16 cellular contexts compared by ENCODE assay signal in the genomic region with DNA sequence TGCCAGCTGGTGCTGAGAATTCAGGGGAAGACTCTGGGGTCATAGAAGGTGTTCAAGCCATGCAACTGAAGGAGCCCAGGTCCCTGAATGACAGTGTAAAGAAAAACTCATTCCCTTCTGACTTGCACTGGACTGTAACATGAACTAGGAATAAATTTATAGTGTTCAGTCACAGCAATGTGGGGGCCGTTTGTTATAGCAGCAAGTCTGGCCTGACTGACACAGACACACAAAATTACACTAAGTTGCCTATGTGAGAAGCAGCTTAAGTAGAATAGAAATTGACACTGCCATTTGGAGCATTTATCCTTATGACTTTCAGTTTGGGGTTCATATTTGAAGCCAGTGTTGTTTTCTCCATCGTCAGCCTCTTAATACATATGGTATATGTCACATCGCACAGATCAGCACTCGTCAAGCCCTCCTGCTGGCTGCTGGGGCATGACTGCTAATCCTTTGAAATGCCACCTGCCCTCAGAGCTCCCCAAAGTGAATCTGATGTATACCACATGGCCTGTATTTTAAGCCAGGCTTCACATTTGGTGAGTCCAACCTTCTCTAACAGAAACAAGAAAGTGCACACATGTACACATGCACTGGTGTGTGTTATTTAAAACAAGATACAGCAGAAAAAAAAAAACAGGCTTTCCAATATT. TPM values are rescaled to one million over a fixed set of nuclear protein-coding genes. Genes with fewer than 3 reads are reported as not detected.
DNase-seq lines count a peak whose midpoint lies in the region; ATAC-seq, FAIRE-seq and TF ChIP-seq lines count a peak whose summit lies in the region.
"Had no signal": no experiment of that assay in that cellular context is flagged by ENCODE, and none has a peak within 500 bp of the region (broad histone marks: within the 10 kb centered on the region; RNA-seq: fewer than 3 reads in every experiment).

No MANE protein-coding gene starts in this region.

- H3K4ac ChIP-seq in neuronal stem cell (ENCODE audit: low read length), result no peak overlapping the region

- H2BK5ac ChIP-seq in neuronal stem cell (ENCODE audit: low read length), result no peak overlapping the region

- in situ Hi-C loops in gastrocnemius medialis (cut with MboI; ENCODE audit: low sequenced_read_pairs in 4 of 4), result no loop called here

- H3K79me2 ChIP-seq in Loucy (ENCODE audit: insufficient read depth, low read length) (no peaks in the 10 kb centered on the region), OCI-LY7 (ENCODE audit: insufficient read depth, low read depth, low read length) (no peaks in the 10 kb centered on the region)

- no CpG with 5 or more reads among the region's 4 CpGs for WGBS in neuronal stem cell (ENCODE audit: extremely low coverage in 2 of 2, insufficient read length in 2 of 2, insufficient replicate concordance in 1 of 2), 2 donors

- no peaks in the 10 kb centered on the region for H4K20me1 ChIP-seq in Loucy (ENCODE audit: insufficient read depth, low read length, poor library complexity, severe bottlenecking)
- H4K20me1 ChIP-seq in OCI-LY7 (ENCODE audit: insufficient read depth, low read length), result no peaks in the 10 kb centered on the region

- no peak overlapping the region for H3K23ac ChIP-seq in neuronal stem cell (ENCODE audit: low read depth, low read length, poor library complexity)

- H3K4me1 ChIP-seq in Loucy (ENCODE audit: insufficient read depth, low read length, poor library complexity, severe bottlenecking) (peaks cover 13% of the 10 kb centered on the region), OCI-LY7 (ENCODE audit: insufficient read depth, low read length, poor library complexity, severe bottlenecking) (peaks cover 5% of the 10 kb centered on the region), gastrocnemius medialis (peaks cover 0 to 7% of the 10 kb centered on the region in 2 donors), neuronal stem cell (ENCODE audit: control insufficient read depth in 2 of 2, insufficient read depth in 1 of 2, low read depth in 1 of 2, low read length in 2 of 2) (peaks cover 2% of the 10 kb centered on the region in 2 donors)
- H3K4me1 ChIP-seq: HAP-1 had no signal

- H3K4me2 ChIP-seq in Loucy (ENCODE audit: low read depth, low read length, poor library complexity, severe bottlenecking), result no peak overlapping the region
- H3K4me2 ChIP-seq in OCI-LY7 (ENCODE audit: low read length), result no peak overlapping the region
- H3K4me2 ChIP-seq in neuronal stem cell (ENCODE audit: insufficient read depth, low read length, poor library complexity, severe bottlenecking), result no peak overlapping the region
- H3K4me2 ChIP-seq: PC-9, SK-N-SH had no signal

- CTCF ChIA-PET in OCI-LY7 (lab: Charles Lee; ENCODE audit: unreplicated experiment), result no interaction called here

- POLR2A ChIA-PET in OCI-LY7 (lab: Charles Lee), result interaction anchor here (0.7 kb wide), 1 partner anchor 1012 kb away, joined by 3 read pairs; no protein-coding TSS in a partner anchor

- H2AK5ac ChIP-seq in neuronal stem cell (ENCODE audit: low read depth, low read length), result no peak overlapping the region

- H3K4me3 ChIP-seq in Loucy (ENCODE audit: low read length, poor library complexity, severe bottlenecking) (no peak overlapping the region), OCI-LY7 (ENCODE audit: low read depth, low read length, poor library complexity, severe bottlenecking) (no peak overlapping the region), gastrocnemius medialis (no peak overlapping the region), neuronal stem cell (ENCODE audit: low read length in 2 of 2) (no peak overlapping the region)
- H3K4me3 ChIP-seq: HAP-1, PC-9 had no signal

- no TSS peak for BruUV-seq in OCI-LY7 (replicated peaks; lab: Mats Ljungman, UMichigan)

- no peaks in the 10 kb centered on the region for H3K27me3 ChIP-seq in Loucy (ENCODE audit: insufficient read depth, low read length, poor library complexity, severe bottlenecking)
- H3K27me3 ChIP-seq in gastrocnemius medialis, result no peaks in the 10 kb centered on the region
- no peaks in the 10 kb centered on the region for H3K27me3 ChIP-seq in neuronal stem cell (ENCODE audit: control insufficient read depth in 3 of 3, insufficient read depth in 3 of 3, low read depth in 1 of 3, low read length in 3 of 3)

- H3K9me2 ChIP-seq in Loucy (replicated peaks; ENCODE audit: low read depth, low read length) (no peaks in the 10 kb centered on the region), OCI-LY7 (ENCODE audit: insufficient read depth, low read length) (no peaks in the 10 kb centered on the region)
- H3K9me2 ChIP-seq: SK-N-SH had no signal

- no peak overlapping the region for H2BK12ac ChIP-seq in neuronal stem cell (ENCODE audit: low read length)

- H3K36me3 ChIP-seq in Loucy (ENCODE audit: insufficient read depth, low read length) (no peaks in the 10 kb centered on the region), OCI-LY7 (ENCODE audit: insufficient read depth, low read length) (no peaks in the 10 kb centered on the region), gastrocnemius medialis (no peaks in the 10 kb centered on the region), neuronal stem cell (replicated peaks in 1 of 2; ENCODE audit: control insufficient read depth in 2 of 2, insufficient read depth in 2 of 2, low read length in 2 of 2) (no peaks in the 10 kb centered on the region)
- H3K36me3 ChIP-seq: HAP-1 had no signal

- no peak overlapping the region for H2BK120ac ChIP-seq in neuronal stem cell (ENCODE audit: low read depth, low read length)

- intact Hi-C loops in OCI-LY7 (cut with micrococcal nuclease; ENCODE audit: unreplicated experiment), result no loop called here
- intact Hi-C loops in gastrocnemius medialis (cut with DNase I; ENCODE audit: low total_unique reads), result no loop called here

- H2BK15ac ChIP-seq in neuronal stem cell (ENCODE audit: low read length), result no peak overlapping the region

- no peak for TF ChIP-seq POLR2A in gastrocnemius medialis (IDR thresholded peaks at IDR 0.05)

- no peaks in the 10 kb centered on the region for H3F3A ChIP-seq in Loucy (ENCODE audit: low read depth)

- no peaks in the 10 kb centered on the region for H3K79me1 ChIP-seq in neuronal stem cell (ENCODE audit: low read depth, low read length)

- no peak overlapping the region for H3K18ac ChIP-seq in neuronal stem cell (ENCODE audit: low read length)

- peak; percentile 20 to 58 for ATAC-seq in gastrocnemius medialis

- H3K9me3 ChIP-seq in Loucy (ENCODE audit: insufficient read depth, low read depth, low read length), result no peaks in the 10 kb centered on the region
- no peaks in the 10 kb centered on the region for H3K9me3 ChIP-seq in OCI-LY7 (ENCODE audit: low read length)
- H3K9me3 ChIP-seq in gastrocnemius medialis, result no peaks in the 10 kb centered on the region
- no peaks in the 10 kb centered on the region for H3K9me3 ChIP-seq in neuronal stem cell (replicated peaks in 1 of 2; ENCODE audit: control insufficient read depth in 2 of 2, insufficient read depth in 1 of 2, low read depth in 1 of 2, low read length in 2 of 2)
- H3K9me3 ChIP-seq: HAP-1, SK-N-SH had no signal

- H3K9ac ChIP-seq in Loucy (ENCODE audit: low read depth, low read length, poor library complexity, severe bottlenecking) (no peak overlapping the region), neuronal stem cell (ENCODE audit: low read depth, low read length, poor library complexity) (no peak overlapping the region)
- H3K9ac ChIP-seq: SK-N-SH had no signal

- H4K91ac ChIP-seq in neuronal stem cell (ENCODE audit: low read depth, low read length, poor library complexity), result no peak overlapping the region

- DNase-seq in DMS 273 treated with DMSO at 0.1 percent for 48 hours (lab: John Stamatoyannopoulos, UW) (peak; percentile 79), OCI-LY7 (ENCODE audit: low spot score) (peak; percentile 54), gastrocnemius medialis (no peak), dermis blood vessel endothelial cell (no peak), neuronal stem cell (ENCODE audit: low spot score) (no peak), D721Med (ENCODE audit: insufficient read length, low spot score) (no peak)
- DNase-seq: COR-L47, NCI-H1436 treated with DMSO at 0.1 percent for 48 hours, NCI-H2107, NCI-H510A treated with DMSO at 0.1 percent for 48 hours, PC-9, SK-N-SH, T-helper 1 cell had no signal

- H2AFZ ChIP-seq in Loucy (ENCODE audit: low read length) (0 out of 2 replicates have a peak overlapping the region, but pooled peaks have one; percentile 17), OCI-LY7 (ENCODE audit: low read length) (peak overlapping the region; percentile 5; the same call in 1 of the 2 replicates), neuronal stem cell (ENCODE audit: low read length) (no peak overlapping the region)
- H2AFZ ChIP-seq: PC-9 had no signal

- no peak overlapping the region for H3K27ac ChIP-seq in OCI-LY7 (ENCODE audit: low read depth, low read length, poor library complexity, severe bottlenecking)
- peak overlapping the region in 2 of 4 donors; percentile 41 to 56 for H3K27ac ChIP-seq in gastrocnemius medialis
- no peak overlapping the region for H3K27ac ChIP-seq in neuronal stem cell (replicated peaks; ENCODE audit: low read length)
- H3K27ac ChIP-seq: PC-9 had no signal

- TF ChIP-seq CTCF in Loucy (conservative IDR thresholded peaks at IDR 0.05; ENCODE audit: low read length), result no peak
- TF ChIP-seq CTCF in OCI-LY7 (conservative IDR thresholded peaks at IDR 0.05; ENCODE audit: low read length), result no peak
- no peak for TF ChIP-seq CTCF in gastrocnemius medialis (IDR thresholded peaks at IDR 0.05 in 4 of 5, conservative IDR thresholded peaks at IDR 0.05 in 1 of 5)
- no peak for TF ChIP-seq CTCF in D721Med (IDR thresholded peaks at IDR 0.05; ENCODE audit: insufficient read depth, missing control alignments)

- FAIRE-seq in D721Med (lab: Jason Lieb, UNC), result no peak
- FAIRE-seq: GM18507 had no signal

- no peak overlapping the region for H3K14ac ChIP-seq in neuronal stem cell (ENCODE audit: low read length)

- H4K8ac ChIP-seq in neuronal stem cell (ENCODE audit: low read depth, low read length), result no peak overlapping the region

RNA-seq across cellular contexts. Expression of a gene that starts 17.1 kb away (rescaled TPM):
- total RNA-seq in OCI-LY7 (2014; rRNA removed; shearing (Covaris generic)), result 2.4 and 5.7 TPM in 2 replicates
- 4.9 and 6.0 TPM in 2 replicates for total RNA-seq in OCI-LY7 (2022)
- 10 to 100 TPM in 3 of 4 donors, 1 to 10 TPM in 1; 9.8 to 27.1 (median 17.6) TPM for total RNA-seq in gastrocnemius medialis
- total RNA-seq in dermis blood vessel endothelial cell, result 55.6 and 103 TPM in 2 replicates
- polyA plus RNA-seq in neuronal stem cell (2013, experiment 1 of 2), result 10.1 TPM
- 9.8 TPM for polyA plus RNA-seq in neuronal stem cell (2013, experiment 2 of 2)

Comparison
In these comparisons a context has a peak if more than half of its experiments do, and no peak if none do; other contexts are left out.
1. DNase-seq: peak in DMS 273 treated with DMSO at 0.1 percent for 48 hours (single experiment) and OCI-LY7 (single experiment); none in gastrocnemius medialis (0 of 2), dermis blood vessel endothelial cell (single experiment), neuronal stem cell (single experiment) and D721Med (single experiment).